8 cellular contexts compared by ENCODE assay signal in the genomic region with DNA sequence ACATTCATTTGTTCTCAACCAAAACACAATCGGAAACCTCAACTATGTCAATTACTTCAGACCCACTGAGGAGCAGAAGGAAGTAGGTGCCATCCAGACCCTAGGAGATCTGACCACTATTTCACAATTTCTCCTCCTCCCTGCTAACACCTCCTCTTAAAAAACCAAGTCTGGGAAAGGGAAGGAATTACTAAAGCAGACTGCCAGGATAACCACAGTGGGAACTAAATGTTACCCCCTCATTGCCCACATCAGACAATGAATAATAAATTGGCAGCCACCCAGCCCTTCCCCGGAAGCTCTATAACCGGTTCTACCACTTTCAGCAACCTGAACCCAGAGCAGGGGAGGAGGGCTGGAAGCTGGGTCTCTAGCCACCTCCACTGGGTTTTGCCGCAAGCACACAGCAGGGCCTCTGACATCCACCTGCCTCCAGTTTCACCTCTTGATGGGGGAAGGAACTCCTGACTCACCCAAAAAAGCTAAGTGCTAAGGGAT. TPM values are rescaled to one million over a fixed set of nuclear protein-coding genes. Genes with fewer than 3 reads are reported as not detected.
DNase-seq lines count a peak whose midpoint lies in the region; FAIRE-seq and TF ChIP-seq lines count a peak whose summit lies in the region.

No MANE protein-coding gene starts in this region.

- no peaks in the 10 kb centered on the region for H3K27me3 ChIP-seq in endodermal cell (ENCODE audit: control insufficient read depth, insufficient read depth, low read length, poor library complexity, severe bottlenecking)
- H3K27me3 ChIP-seq in tibial artery = no peaks in the 10 kb centered on the region

- no peaks in the 10 kb centered on the region for H3K27me3 Mint-ChIP-seq in endodermal cell (ENCODE audit: insufficient read depth)

- H3K36me3 ChIP-seq in endodermal cell (ENCODE audit: control insufficient read depth, insufficient read depth, low read length) (peaks cover 3% of the 10 kb centered on the region), tibial artery (peaks cover 0 to 13% (median 11%) of the 10 kb centered on the region in 3 donors)

- peaks cover 13% of the 10 kb centered on the region for H3K4me1 ChIP-seq in endodermal cell (ENCODE audit: control insufficient read depth, insufficient read depth, low read length)
- peaks cover 0 to 34% (median 9%) of the 10 kb centered on the region in 4 donors for H3K4me1 ChIP-seq in tibial artery

- 74 to 80% methylated on average over 2 to 4 of the region's 4 CpGs for WGBS in endodermal cell (ENCODE audit: insufficient coverage in 1 of 2, insufficient read length in 1 of 2), 2 experiments

- H3K9me3 ChIP-seq in endodermal cell (ENCODE audit: control insufficient read depth, low read length) (no peaks in the 10 kb centered on the region), tibial artery (no peaks in the 10 kb centered on the region)

- H3K4me3 Mint-ChIP-seq in endodermal cell = no peak overlapping the region

- H3K4me3 ChIP-seq in endodermal cell (ENCODE audit: low read length) (no peak overlapping the region), tibial artery (no peak overlapping the region)

- H3K27ac Mint-ChIP-seq in endodermal cell = peak overlapping the region; percentile 88

- no peak for FAIRE-seq in GM12892 (lab: Jason Lieb, UNC)

- intact Hi-C loops in tibial artery (cut with DNase I; ENCODE audit: low total_unique reads) = loop anchor here (10.0 kb wide), 1 partner anchor 1347 kb away; no protein-coding TSS in a partner anchor

- peaks cover 42% of the 10 kb centered on the region for H3K4me1 Mint-ChIP-seq in endodermal cell

- TF ChIP-seq POLR2A in GM12892 (IDR thresholded peaks at IDR 0.05; ENCODE audit: low read depth, low read length) = no peak

- TF ChIP-seq CTCF in endodermal cell (conservative IDR thresholded peaks at IDR 0.05) = no peak
- no peak for TF ChIP-seq CTCF in tibial artery (IDR thresholded peaks at IDR 0.05)

- H3K9ac ChIP-seq in endodermal cell (ENCODE audit: extremely low read depth, low read length, poor library complexity, severe bottlenecking) = no peak overlapping the region

- H3K27ac ChIP-seq in endodermal cell (ENCODE audit: low read depth, low read length) = no peak overlapping the region
- no peak overlapping the region for H3K27ac ChIP-seq in tibial artery

- DNase-seq in COLO668 (lab: John Stamatoyannopoulos, UW; ENCODE audit: unreplicated experiment) = peak; percentile 91
- DNase-seq in NCI-H1417 (lab: John Stamatoyannopoulos, UW) = peak in 2 of 3 experiments; percentile 86 to 95
- peak; percentile 71 to 75 for DNase-seq in activated CD4-positive, alpha-beta T cell treated with anti-CD3 and anti-CD28 coated beads for 4 hours
- DNase-seq in endodermal cell = peak; percentile 87
- peak; percentile 99 for DNase-seq in renal cortical epithelial cell (ENCODE audit: low read depth)
- DNase-seq in tibial artery = no peak
- no peak for DNase-seq in effector CD8-positive, alpha-beta T cell (lab: John Stamatoyannopoulos, UW)
- DNase-seq in GM12892 (ENCODE audit: insufficient read length) = no peak

- H3K9me3 Mint-ChIP-seq in endodermal cell = no peaks in the 10 kb centered on the region

- H3K36me3 Mint-ChIP-seq in endodermal cell (ENCODE audit: low read depth) = peaks cover 7% of the 10 kb centered on the region

RNA-seq across cellular contexts. Expression of gene C15orf62, which starts 17.6 kb away (rescaled TPM):
- under 1 TPM; 0.46 to 0.57 TPM for total RNA-seq in endodermal cell
- polyA plus RNA-seq in endodermal cell (2013, experiment 1 of 2) = 0.21 TPM
- polyA plus RNA-seq in endodermal cell (2013, experiment 2 of 2) = 0.33 TPM
- total RNA-seq in renal cortical epithelial cell = 0.50 and 0.69 TPM in 2 replicates
- polyA plus RNA-seq in GM12892 (2012; ENCODE audit: missing spikeins) = 1.2 TPM

RNA-seq across cellular contexts. Expression of gene ZFYVE19, which starts 19.5 kb away (rescaled TPM):
- total RNA-seq in endodermal cell = 10 to 100 TPM; 15.6 to 15.9 TPM
- polyA plus RNA-seq in endodermal cell (2013, experiment 1 of 2) = 15.9 TPM
- 15.6 TPM for polyA plus RNA-seq in endodermal cell (2013, experiment 2 of 2)
- total RNA-seq in renal cortical epithelial cell = 24.5 and 30.6 TPM in 2 replicates
- polyA plus RNA-seq in GM12892 (2012; ENCODE audit: missing spikeins) = 21.6 TPM

RNA-seq across cellular contexts. Expression of gene DNAJC17, which starts 19.9 kb away (rescaled TPM):
- total RNA-seq in endodermal cell (10 to 100 TPM; 34.0 to 41.0 TPM), renal cortical epithelial cell (16.2 and 24.7 TPM in 2 replicates)
- 49.7 TPM for polyA plus RNA-seq in endodermal cell (2013, experiment 1 of 2)
- 41.3 TPM for polyA plus RNA-seq in endodermal cell (2013, experiment 2 of 2)
- 28.2 TPM for polyA plus RNA-seq in GM12892 (2012; ENCODE audit: missing spikeins)

RNA-seq across cellular contexts. Expression of gene GCHFR, which starts 23.5 kb away (rescaled TPM):
- total RNA-seq in endodermal cell (10 to 100 TPM; 33.6 to 47.1 TPM), renal cortical epithelial cell (5.5 and 11.1 TPM in 2 replicates)
- polyA plus RNA-seq in endodermal cell (2013, experiment 1 of 2) = 21.0 TPM
- 19.3 TPM for polyA plus RNA-seq in endodermal cell (2013, experiment 2 of 2)
- 24.7 TPM for polyA plus RNA-seq in GM12892 (2012; ENCODE audit: missing spikeins)

RNA-seq across cellular contexts. Expression of gene RMDN3, which starts 32.3 kb away (rescaled TPM):
- 10 to 100 TPM; 15.7 to 23.5 TPM for total RNA-seq in endodermal cell
- polyA plus RNA-seq in endodermal cell (2013, experiment 1 of 2) = 20.9 TPM
- polyA plus RNA-seq in endodermal cell (2013, experiment 2 of 2) = 20.8 TPM
- total RNA-seq in renal cortical epithelial cell = 17.2 and 27.0 TPM in 2 replicates
- polyA plus RNA-seq in GM12892 (2012; ENCODE audit: missing spikeins) = 19.9 TPM

Comparison
In these comparisons a context has a peak if more than half of its experiments do, and no peak if none do; other contexts are left out.
1. DNase-seq: peak in COLO668 (single experiment), NCI-H1417 (2 of 3), activated CD4-positive, alpha-beta T cell treated with anti-CD3 and anti-CD28 coated beads for 4 hours (2 of 2), endodermal cell (single experiment) and renal cortical epithelial cell (single experiment); none in tibial artery (0 of 2), effector CD8-positive, alpha-beta T cell (single experiment) and GM12892 (single experiment).